ENCODE assay signal across 1 cellular context in genomic region chr10:125144693-125145623, GRCh38.
TF ChIP-seq lines count a peak whose summit lies in the region.

No MANE protein-coding gene starts in this region.

TF ChIP-seq in HepG2, 621 proteins besides CTCF, POLR2A, EP300 and RAD21 (continued from another document):
- TF ChIP-seq ZNF891 (CRISPR knock-in tag; IDR thresholded peaks at IDR 0.05) (no peak), ZNF546 (CRISPR knock-in tag; conservative IDR thresholded peaks at IDR 0.05) (no peak), TBL1XR1 (IDR thresholded peaks at IDR 0.05; ENCODE audit: borderline replicate concordance, low read length, partially characterized antibody) (no peak), PAX8 (CRISPR knock-in tag; IDR thresholded peaks at IDR 0.05; ENCODE audit: borderline replicate concordance) (no peak), SNRNP70 (IDR thresholded peaks at IDR 0.05; ENCODE audit: low read depth, low read length) (no peak), ZNF414 (CRISPR knock-in tag; IDR thresholded peaks at IDR 0.05) (no peak), U2AF2 (IDR thresholded peaks at IDR 0.05; ENCODE audit: low read depth, low read length) (no peak), ZFAT (CRISPR knock-in tag; conservative IDR thresholded peaks at IDR 0.05) (no peak)
